9 cellular contexts compared by ENCODE assay signal in the genomic region with DNA sequence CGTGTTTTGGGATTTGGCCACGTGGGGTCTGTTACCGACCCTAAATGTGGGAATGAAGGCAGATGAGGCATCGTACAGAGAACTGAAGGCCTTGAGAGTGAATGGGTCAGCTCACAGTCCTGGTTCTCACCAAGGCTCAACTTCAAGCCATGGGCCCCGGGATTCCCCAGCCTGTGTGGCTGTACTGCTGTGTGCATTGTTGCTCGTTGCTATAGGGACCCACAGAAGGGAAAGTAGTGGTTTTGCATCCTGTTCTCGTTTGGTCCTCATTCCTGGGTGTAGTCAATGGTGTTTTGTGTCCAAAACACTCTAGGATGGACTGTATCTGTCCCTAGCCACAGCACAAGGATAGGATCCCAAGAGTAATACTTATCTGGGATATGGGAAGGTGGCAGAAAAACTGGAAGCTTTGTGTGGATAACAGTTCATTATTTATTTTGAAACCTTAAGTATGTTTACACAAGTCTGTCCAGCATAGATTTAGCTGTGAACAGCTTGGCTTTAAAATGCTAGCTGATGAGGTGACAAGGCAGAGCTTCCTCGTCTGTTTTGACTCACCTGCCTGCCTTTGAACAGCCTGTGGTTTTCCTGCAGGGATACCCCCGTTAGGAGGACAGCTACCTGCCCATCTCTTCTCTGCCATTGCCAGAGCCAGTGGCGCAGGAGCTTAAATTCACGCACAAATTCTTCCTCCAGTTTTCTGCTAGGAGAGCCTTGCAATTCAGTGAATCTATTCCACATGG.
DNase-seq lines count a peak whose midpoint lies in the region; ATAC-seq and TF ChIP-seq lines count a peak whose summit lies in the region.
"Had no signal": no experiment of that assay in that cellular context is flagged by ENCODE, and none has a peak within 500 bp of the region (broad histone marks: within the 10 kb centered on the region; RNA-seq: fewer than 3 reads in every experiment).

No MANE protein-coding gene starts in this region.

- H3K27me3 ChIP-seq in sigmoid colon (no peaks in the 10 kb centered on the region), endodermal cell (ENCODE audit: control insufficient read depth, insufficient read depth, low read length, poor library complexity, severe bottlenecking) (no peaks in the 10 kb centered on the region), aorta (ENCODE audit: control insufficient read depth in 1 of 2, insufficient read depth in 2 of 2, low read length in 1 of 2) (no peaks in the 10 kb centered on the region)
- H3K27me3 ChIP-seq: pancreas had no signal

- peaks cover 3 to 45% (median 8%) of the 10 kb centered on the region in 4 donors for H3K36me3 ChIP-seq in sigmoid colon
- H3K36me3 ChIP-seq in endodermal cell (ENCODE audit: control insufficient read depth, insufficient read depth, low read length), result peaks cover 88% of the 10 kb centered on the region
- H3K36me3 ChIP-seq in aorta (ENCODE audit: control insufficient read depth in 1 of 2, insufficient read depth in 2 of 2, low read length in 1 of 2), result peaks cover 0 to 2% of the 10 kb centered on the region in 2 donors

- H3K4me3 ChIP-seq in sigmoid colon (no peak overlapping the region), endodermal cell (ENCODE audit: low read length) (no peak overlapping the region), aorta (ENCODE audit: low read length in 2 of 2) (no peak overlapping the region)
- H3K4me3 ChIP-seq: pancreas had no signal

- H3K36me3 Mint-ChIP-seq in activated naive CD4-positive, alpha-beta T cell treated with anti-CD3 and anti-CD28 coated beads, Interleukin-2, amount 50 U/mL, for 72 hours, result no peaks in the 10 kb centered on the region
- no peaks in the 10 kb centered on the region for H3K36me3 Mint-ChIP-seq in endodermal cell (ENCODE audit: low read depth)

- H3K9me3 ChIP-seq in sigmoid colon (no peaks in the 10 kb centered on the region), endodermal cell (ENCODE audit: control insufficient read depth, low read length) (no peaks in the 10 kb centered on the region), aorta (ENCODE audit: control insufficient read depth, low read length) (no peaks in the 10 kb centered on the region)
- H3K9me3 ChIP-seq: pancreas had no signal

- peak; percentile 98 for ATAC-seq in GM19035 (IDR thresholded peaks at IDR 0.05; ENCODE audit: unreplicated experiment)
- ATAC-seq in HG03097 (IDR thresholded peaks at IDR 0.05; ENCODE audit: low FRiP score, unreplicated experiment), result peak; percentile 95
- peak; percentile 76 to 87 for ATAC-seq in activated naive CD4-positive, alpha-beta T cell treated with anti-CD3 and anti-CD28 coated beads, Interleukin-2, amount 50 U/mL, for 72 hours
- ATAC-seq in aorta (ENCODE audit: low FRiP score), result no peak

- WGBS in sigmoid colon, 2 donors, result 65 to 76% methylated on average over 11 of the region's 11 CpGs
- 66 to 87% methylated on average over 7 to 11 of the region's 11 CpGs for WGBS in endodermal cell (ENCODE audit: insufficient coverage in 1 of 2, insufficient read length in 1 of 2), 2 experiments
- 74 to 76% methylated on average over 11 of the region's 11 CpGs for WGBS in aorta, 2 donors

- H3K27ac ChIP-seq in sigmoid colon (peak overlapping the region in 3 of 4 donors; percentile 24 to 78 (median 71)), endodermal cell (ENCODE audit: low read depth, low read length) (no peak overlapping the region), aorta (ENCODE audit: low read depth in 1 of 2, low read length in 2 of 2) (peak overlapping the region in 1 of 2 donors; percentile 72)

- no peak overlapping the region for H3K9ac ChIP-seq in endodermal cell (ENCODE audit: extremely low read depth, low read length, poor library complexity, severe bottlenecking)

- H3K4me3 Mint-ChIP-seq in endodermal cell, result no peak overlapping the region

- TF ChIP-seq CTCF in sigmoid colon (IDR thresholded peaks at IDR 0.05) (no peak), endodermal cell (conservative IDR thresholded peaks at IDR 0.05) (no peak)

- no peak for TF ChIP-seq POLR2A in sigmoid colon (IDR thresholded peaks at IDR 0.05)

- peak; percentile 24 for DNase-seq in AG08395 (ENCODE audit: low spot score)
- no peak for DNase-seq in activated naive CD4-positive, alpha-beta T cell treated with anti-CD3 and anti-CD28 coated beads, Interleukin-2, amount 50 U/mL, for 72 hours (ENCODE audit: low spot score in 2 of 2)
- DNase-seq in sigmoid colon, result no peak
- no peak for DNase-seq in endodermal cell
- DNase-seq in HK-2 (ENCODE audit: unreplicated experiment), result no peak
- no peak for DNase-seq in aorta
- DNase-seq: pancreas had no signal

- no peak for TF ChIP-seq EP300 in sigmoid colon (IDR thresholded peaks at IDR 0.05)

- intact Hi-C loops in sigmoid colon (cut with DNase I), result no loop called here
- intact Hi-C loops in aorta (cut with DNase I), result no loop called here

- H3K27ac Mint-ChIP-seq in activated naive CD4-positive, alpha-beta T cell treated with anti-CD3 and anti-CD28 coated beads, Interleukin-2, amount 50 U/mL, for 72 hours, result peak overlapping the region in 1 of 2 donors; percentile 82
- H3K27ac Mint-ChIP-seq in endodermal cell, result no peak overlapping the region

- H3K4me1 ChIP-seq in sigmoid colon, result peaks cover 0 to 52% (median 32%) of the 10 kb centered on the region in 4 donors
- H3K4me1 ChIP-seq in endodermal cell (ENCODE audit: control insufficient read depth, insufficient read depth, low read length), result peaks cover 6% of the 10 kb centered on the region
- no peaks in the 10 kb centered on the region for H3K4me1 ChIP-seq in aorta (ENCODE audit: control insufficient read depth in 1 of 2, insufficient read depth in 2 of 2, low read length in 2 of 2)

- H3K27me3 Mint-ChIP-seq in endodermal cell (ENCODE audit: insufficient read depth), result no peaks in the 10 kb centered on the region

- H3K9me3 Mint-ChIP-seq in activated naive CD4-positive, alpha-beta T cell treated with anti-CD3 and anti-CD28 coated beads, Interleukin-2, amount 50 U/mL, for 72 hours, result peaks cover 0 to 3% of the 10 kb centered on the region in 2 donors
- no peaks in the 10 kb centered on the region for H3K9me3 Mint-ChIP-seq in endodermal cell

- peaks cover 14% of the 10 kb centered on the region for H3K4me1 Mint-ChIP-seq in endodermal cell
